Comparison of ENCODE assay signal across 1 cellular context in genomic region chr1:224317383-224318045, GRCh38.
TF ChIP-seq lines count a peak whose summit lies in the region.

No MANE protein-coding gene starts in this region.

TF ChIP-seq in HEK293, 187 proteins besides CTCF, POLR2A, EP300 and RAD21 (continued from another document and continues in another):
- TF ChIP-seq ZNF138 (tag by site-specific recombination; IDR thresholded peaks at IDR 0.05; ENCODE audit: borderline replicate concordance): no peak
- no peak for TF ChIP-seq ZNF239 (tag by site-specific recombination; IDR thresholded peaks at IDR 0.05)
- no peak for TF ChIP-seq ZNF184 (tag by site-specific recombination; IDR thresholded peaks at IDR 0.05)
- no peak for TF ChIP-seq ZNF148 (tag by site-specific recombination; IDR thresholded peaks at IDR 0.05; ENCODE audit: borderline replicate concordance)
- TF ChIP-seq HOXC10 (CRISPR knock-in tag; IDR thresholded peaks at IDR 0.05): no peak
- peak; percentile 64 for TF ChIP-seq ZBTB17 (tag by site-specific recombination; IDR thresholded peaks at IDR 0.05)
- TF ChIP-seq ZNF664 (tag by site-specific recombination; IDR thresholded peaks at IDR 0.05): no peak
- TF ChIP-seq ZNF529 (tag by site-specific recombination; IDR thresholded peaks at IDR 0.05; ENCODE audit: insufficient replicate concordance): no peak
- TF ChIP-seq ZNF501 (tag by site-specific recombination; IDR thresholded peaks at IDR 0.05): peak; percentile 88
- peak; percentile 70; the same call in 1 of the 2 replicates for TF ChIP-seq YY1 (tag by site-specific recombination; IDR thresholded peaks at IDR 0.05)
- no peak for TF ChIP-seq GLI4 (tag by site-specific recombination; IDR thresholded peaks at IDR 0.05)
- TF ChIP-seq ZBTB6 (tag by site-specific recombination; IDR thresholded peaks at IDR 0.05): no peak
- no peak for TF ChIP-seq ZBTB21 (tag by site-specific recombination; IDR thresholded peaks at IDR 0.05)
- TF ChIP-seq ZNF146 (tag by site-specific recombination; IDR thresholded peaks at IDR 0.05): no peak
- no peak; the same call in 1 of the 2 replicates for TF ChIP-seq ZNF639 (tag by site-specific recombination; IDR thresholded peaks at IDR 0.05)
- peak; percentile 85 for TF ChIP-seq ZFHX2 (tag by site-specific recombination; conservative IDR thresholded peaks at IDR 0.05)
- TF ChIP-seq ZNF654 (tag by site-specific recombination; IDR thresholded peaks at IDR 0.05; ENCODE audit: low read depth): no peak
- no peak for TF ChIP-seq ZNF214 (tag by site-specific recombination; IDR thresholded peaks at IDR 0.05; ENCODE audit: borderline replicate concordance)
- no peak for TF ChIP-seq ZNF514 (tag by site-specific recombination; IDR thresholded peaks at IDR 0.05)
- no peak for TF ChIP-seq ZFP41 (tag by site-specific recombination; IDR thresholded peaks at IDR 0.05; ENCODE audit: borderline replicate concordance)
- TF ChIP-seq ZNF157 (tag by site-specific recombination; IDR thresholded peaks at IDR 0.05): no peak
- no peak for TF ChIP-seq GLIS2 (tag by site-specific recombination; IDR thresholded peaks at IDR 0.05)
- no peak for TF ChIP-seq ZNF366 (tag by site-specific recombination; conservative IDR thresholded peaks at IDR 0.05)
- TF ChIP-seq ZNF341 (tag by site-specific recombination; IDR thresholded peaks at IDR 0.05; ENCODE audit: low read depth): peak; percentile 55; the same call in 1 of the 2 replicates
- TF ChIP-seq ZSCAN30 (tag by site-specific recombination; IDR thresholded peaks at IDR 0.05): peak; percentile 98
- TF ChIP-seq ZNF132 (tag by site-specific recombination; IDR thresholded peaks at IDR 0.05; ENCODE audit: borderline replicate concordance): no peak
- TF ChIP-seq ZNF19 (tag by site-specific recombination; IDR thresholded peaks at IDR 0.05; ENCODE audit: low read depth): no peak
- no peak for TF ChIP-seq ZNF114 (tag by site-specific recombination; IDR thresholded peaks at IDR 0.05)
- no peak for TF ChIP-seq SCRT2 (tag by site-specific recombination; IDR thresholded peaks at IDR 0.05)
- TF ChIP-seq ZNF704 (tag by site-specific recombination; IDR thresholded peaks at IDR 0.05): no peak
- TF ChIP-seq ZNF777 (tag by site-specific recombination; IDR thresholded peaks at IDR 0.05; ENCODE audit: borderline replicate concordance): no peak
- TF ChIP-seq ZNF843 (tag by site-specific recombination; IDR thresholded peaks at IDR 0.05): peak; percentile 99
- TF ChIP-seq PATZ1 (tag by site-specific recombination; IDR thresholded peaks at IDR 0.05): no peak
- no peak for TF ChIP-seq AEBP2 (tag by site-specific recombination; IDR thresholded peaks at IDR 0.05; ENCODE audit: borderline replicate concordance)
- peak; percentile 86 for TF ChIP-seq SCRT1 (tag by site-specific recombination; IDR thresholded peaks at IDR 0.05; ENCODE audit: borderline replicate concordance)
- peak; percentile 98 for TF ChIP-seq TSHZ1 (tag by site-specific recombination; IDR thresholded peaks at IDR 0.05; ENCODE audit: borderline replicate concordance)
- TF ChIP-seq ZNF169 (tag by site-specific recombination; IDR thresholded peaks at IDR 0.05): no peak
- peak; percentile 99 for TF ChIP-seq PRDM6 (tag by site-specific recombination; IDR thresholded peaks at IDR 0.05)
- TF ChIP-seq SALL2 (tag by site-specific recombination; IDR thresholded peaks at IDR 0.05; ENCODE audit: borderline replicate concordance): no peak
- TF ChIP-seq IKZF3 (tag by site-specific recombination; IDR thresholded peaks at IDR 0.05): peak; percentile 97
- TF ChIP-seq ZNF26 (tag by site-specific recombination; IDR thresholded peaks at IDR 0.05): no peak
- TF ChIP-seq ZNF433 (tag by site-specific recombination; IDR thresholded peaks at IDR 0.05; ENCODE audit: low read depth): no peak
- TF ChIP-seq ZNF677 (tag by site-specific recombination; IDR thresholded peaks at IDR 0.05): no peak
- TF ChIP-seq ATF2 (tag by site-specific recombination; IDR thresholded peaks at IDR 0.05; ENCODE audit: low read depth): no peak; the same call in 1 of the 2 replicates
- TF ChIP-seq KLF10 (tag by site-specific recombination; IDR thresholded peaks at IDR 0.05): 0 out of 2 replicates have a peak, but pooled peaks have one; percentile 29
- TF ChIP-seq ZXDB (tag by site-specific recombination; IDR thresholded peaks at IDR 0.05): peak; percentile 97
- TF ChIP-seq ZNF394 (tag by site-specific recombination; IDR thresholded peaks at IDR 0.05; ENCODE audit: borderline replicate concordance): no peak
- no peak for TF ChIP-seq ZBTB20 (tag by site-specific recombination; IDR thresholded peaks at IDR 0.05)
